In the genomic region with DNA sequence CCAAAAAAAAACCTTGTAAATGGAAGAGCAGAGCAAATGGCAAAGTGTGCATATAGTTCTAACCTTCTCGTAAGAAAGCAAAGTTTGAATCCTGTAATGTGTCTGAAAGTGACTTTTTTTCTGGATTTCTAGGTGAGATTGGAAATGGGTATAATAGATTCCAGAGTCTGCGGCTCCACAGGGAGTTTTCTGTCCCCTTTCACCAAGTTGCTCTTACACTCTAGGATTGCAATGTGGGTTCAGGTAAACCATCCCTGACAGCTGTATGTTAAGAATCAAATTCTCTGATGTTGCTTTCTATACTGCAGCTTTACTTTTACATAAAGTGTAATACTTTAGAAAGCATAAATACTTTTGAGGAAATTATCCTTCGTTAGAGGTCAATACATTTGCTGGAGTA, we compare ENCODE assay signal across 16 cellular contexts.
DNase-seq lines count a peak whose midpoint lies in the region; ATAC-seq and TF ChIP-seq lines count a peak whose summit lies in the region.
"Had no signal": no experiment of that assay in that cellular context is flagged by ENCODE, and none has a peak within 500 bp of the region (broad histone marks: within the 10 kb centered on the region; RNA-seq: fewer than 3 reads in every experiment).

No MANE protein-coding gene starts in this region.

- H3K4me3 ChIP-seq in SK-N-SH (ENCODE audit: low read depth in 2 of 2, low read length in 1 of 2) (no peak overlapping the region), hepatocyte (no peak overlapping the region), thyroid gland (replicated peaks in 1 of 3) (no peak overlapping the region)
- H3K4me3 ChIP-seq: spleen, vagina had no signal

- ATAC-seq in SK-N-SH treated with all-trans-retinoic acid at 6 μM for 48 hours (no peak), HG03565 (IDR thresholded peaks at IDR 0.05; ENCODE audit: unreplicated experiment) (no peak)
- no peak for ATAC-seq in activated naive CD4-positive, alpha-beta T cell treated with anti-CD3 and anti-CD28 coated beads, Interleukin-2, amount 50 U/mL, for 72 hours
- ATAC-seq: natural killer cell had no signal

- H3K27ac Mint-ChIP-seq in activated naive CD4-positive, alpha-beta T cell treated with anti-CD3 and anti-CD28 coated beads, Interleukin-2, amount 50 U/mL, for 72 hours: no peak overlapping the region
- H3K27ac Mint-ChIP-seq: dendritic cell treated with granulocyte-macrophage colony-stimulating factor and Interleukin-4, amounts not matched to agents 40 ng/mL and 50 ng/mL, for 4 days; natural killer cell had no signal

- CTCF ChIA-PET in SK-N-SH (lab: Yijun Ruan, JAX): no interaction called here

- H3F3A ChIP-seq in SK-N-SH (replicated peaks; ENCODE audit: insufficient read depth): peaks cover 5% of the 10 kb centered on the region

- H3K9me3 ChIP-seq in SK-N-SH: peaks cover 6% of the 10 kb centered on the region
- no peaks in the 10 kb centered on the region for H3K9me3 ChIP-seq in hepatocyte (ENCODE audit: low read depth)
- no peaks in the 10 kb centered on the region for H3K9me3 ChIP-seq in thyroid gland
- H3K9me3 ChIP-seq: vagina had no signal

- H3K9me3 Mint-ChIP-seq in activated naive CD4-positive, alpha-beta T cell treated with anti-CD3 and anti-CD28 coated beads, Interleukin-2, amount 50 U/mL, for 72 hours: peaks cover 4 to 9% of the 10 kb centered on the region in 2 donors
- H3K9me3 Mint-ChIP-seq: dendritic cell treated with granulocyte-macrophage colony-stimulating factor and Interleukin-4, amounts not matched to agents 40 ng/mL and 50 ng/mL, for 4 days had no signal

- no peak overlapping the region for H3K27ac ChIP-seq in SK-N-SH (ENCODE audit: low read depth in 2 of 2, low read length in 1 of 2)
- H3K27ac ChIP-seq in hepatocyte: peak overlapping the region; percentile 80
- H3K27ac ChIP-seq in thyroid gland: peak overlapping the region; percentile 59 to 79 (median 77)
- H3K27ac ChIP-seq: spleen, vagina had no signal

- TF ChIP-seq CTCF in SK-N-SH (IDR thresholded peaks at IDR 0.05): no peak
- no peak for TF ChIP-seq CTCF in hepatocyte (IDR thresholded peaks at IDR 0.05; ENCODE audit: poor library complexity)
- TF ChIP-seq CTCF in thyroid gland (IDR thresholded peaks at IDR 0.05): no peak

- TF ChIP-seq EP300 in SK-N-SH (IDR thresholded peaks at IDR 0.05; ENCODE audit: borderline replicate concordance in 1 of 2, low read depth in 1 of 2, low read length in 1 of 2): no peak

- no peaks in the 10 kb centered on the region for H3K36me3 Mint-ChIP-seq in activated naive CD4-positive, alpha-beta T cell treated with anti-CD3 and anti-CD28 coated beads, Interleukin-2, amount 50 U/mL, for 72 hours
- H3K36me3 Mint-ChIP-seq: natural killer cell had no signal

- H3K9ac ChIP-seq in SK-N-SH: no peak overlapping the region

- H3K9me2 ChIP-seq in SK-N-SH (no peaks in the 10 kb centered on the region), hepatocyte (replicated peaks; ENCODE audit: insufficient read depth) (no peaks in the 10 kb centered on the region)

- POLR2A ChIA-PET in SK-N-SH (lab: Yijun Ruan, JAX): no interaction called here

- TF ChIP-seq RAD21 in SK-N-SH (IDR thresholded peaks at IDR 0.05; ENCODE audit: low read length): no peak

- H2AFZ ChIP-seq in SK-N-SH (ENCODE audit: low read depth) (no peak overlapping the region), hepatocyte (no peak overlapping the region)

- H4K20me1 ChIP-seq in SK-N-SH (ENCODE audit: insufficient read depth): no peaks in the 10 kb centered on the region
- H4K20me1 ChIP-seq in hepatocyte (ENCODE audit: insufficient read depth, poor library complexity, severe bottlenecking): no peaks in the 10 kb centered on the region

- H3K4me1 ChIP-seq in SK-N-SH (ENCODE audit: control insufficient read depth in 1 of 2, insufficient read depth in 2 of 2, low read depth in 1 of 2, low read length in 1 of 2) (peaks cover 4% of the 10 kb centered on the region in 2 experiments; a peak in 3 of 4 replicates), hepatocyte (ENCODE audit: insufficient read depth) (peaks cover 22% of the 10 kb centered on the region), thyroid gland (peaks cover 10 to 21% of the 10 kb centered on the region in 2 donors)
- H3K4me1 ChIP-seq: spleen had no signal

- H3K79me2 ChIP-seq in SK-N-SH (ENCODE audit: insufficient read depth) (no peaks in the 10 kb centered on the region; the same call in 1 of the 2 replicates), hepatocyte (no peaks in the 10 kb centered on the region)

- 98% methylated on average over 3 of the region's 3 CpGs for whole genome bisulfite sequencing in SK-N-SH (ENCODE audit: low lambda C conversion rate)
- 81% methylated on average over 3 of the region's 3 CpGs for WGBS in hepatocyte (ENCODE audit: low lambda C conversion rate, missing lambda C conversion rate)
- WGBS in thyroid gland, 2 donors: 71 to 74% methylated on average over 3 of the region's 3 CpGs

- intact Hi-C loops in thyroid gland (cut with DNase I): no loop called here

- no peaks in the 10 kb centered on the region for H3K27me3 ChIP-seq in SK-N-SH (ENCODE audit: insufficient read depth)
- no peaks in the 10 kb centered on the region for H3K27me3 ChIP-seq in hepatocyte
- H3K27me3 ChIP-seq in thyroid gland: no peaks in the 10 kb centered on the region
- H3K27me3 ChIP-seq: spleen, vagina had no signal

- no peak for TF ChIP-seq POLR2A in thyroid gland (IDR thresholded peaks at IDR 0.05)

- DNase-seq in SK-N-SH: no peak
- DNase-seq in HT-29 (ENCODE audit: low spot score): peak; percentile 30
- DNase-seq in hepatocyte (ENCODE audit: low spot score): no peak
- no peak for DNase-seq in thyroid gland
- DNase-seq in A172 (ENCODE audit: low spot score): no peak
- no peak for DNase-seq in activated naive CD4-positive, alpha-beta T cell treated with anti-CD3 and anti-CD28 coated beads, Interleukin-2, amount 50 U/mL, for 72 hours (ENCODE audit: low spot score in 2 of 2)
- DNase-seq: foreskin melanocyte; GOT3; natural killer cell; NCI-H1694; spleen; stimulated activated CD4-positive, alpha-beta T cell treated with anti-CD3 and anti-CD28 coated beads, Interleukin-4, amount 100 ng/mL, for 4 hours had no signal

- H3K4me2 ChIP-seq in SK-N-SH (0 out of 2 replicates have a peak overlapping the region, but pooled peaks have one; percentile 32), hepatocyte (peak overlapping the region; percentile 56)

- peaks cover 0 to 19% of the 10 kb centered on the region in 2 experiments for H3K36me3 ChIP-seq in SK-N-SH (replicated peaks in 1 of 2; ENCODE audit: control insufficient read depth in 1 of 2, insufficient read depth in 2 of 2, low read length in 1 of 2)
- no peaks in the 10 kb centered on the region for H3K36me3 ChIP-seq in hepatocyte (replicated peaks; ENCODE audit: insufficient read depth, low read depth)
- H3K36me3 ChIP-seq in thyroid gland: no peaks in the 10 kb centered on the region
- H3K36me3 ChIP-seq: spleen, vagina had no signal

TF ChIP-seq in SK-N-SH, 30 proteins besides CTCF, POLR2A, EP300 and RAD21 (continues in another document):
- no peak for TF ChIP-seq GABPA (IDR thresholded peaks at IDR 0.05; ENCODE audit: low read depth)
- TF ChIP-seq JUND (IDR thresholded peaks at IDR 0.05): no peak
- no peak for TF ChIP-seq USF2 (IDR thresholded peaks at IDR 0.05; ENCODE audit: borderline replicate concordance, low read depth, low read length)

TF ChIP-seq in SK-N-SH treated with all-trans-retinoic acid at 6 μM for 48 hours, 23 proteins besides CTCF, POLR2A, EP300 and RAD21:
- TF ChIP-seq TCF4 (CRISPR knock-in tag; IDR thresholded peaks at IDR 0.05; ENCODE audit: borderline replicate concordance): no peak
- no peak for TF ChIP-seq ZNF8 (CRISPR knock-in tag; IDR thresholded peaks at IDR 0.05)
- TF ChIP-seq RARB (CRISPR knock-in tag; IDR thresholded peaks at IDR 0.05): no peak
- no peak for TF ChIP-seq BACH2 (CRISPR knock-in tag; IDR thresholded peaks at IDR 0.05; ENCODE audit: borderline replicate concordance)
- no peak for TF ChIP-seq ZC3H10 (CRISPR knock-in tag; IDR thresholded peaks at IDR 0.05)

Comparison
In these comparisons a context has a peak if more than half of its experiments do, and no peak if none do; other contexts are left out.
1. H3K27ac ChIP-seq: peak in hepatocyte (single experiment) and thyroid gland (3 of 3); none in SK-N-SH (0 of 2).